ENCODE assay signal across 8 cellular contexts in genomic region chr5:1799602-1800469, GRCh38. TPM values are rescaled to one million over a fixed set of nuclear protein-coding genes. Genes with fewer than 3 reads are reported as not detected.
A peak's percentile ranks its signal among the peaks of the same experiment; 100 is the strongest.
DNase-seq lines count a peak whose midpoint lies in the region; ATAC-seq and TF ChIP-seq lines count a peak whose summit lies in the region.

Gene MRPL36, minus strand, starts transcription at chr5:1799837. Its CDS starts 902 bp downstream, at chr5:1798935.

- H3K36me3 ChIP-seq in esophagus squamous epithelium (peaks cover 8 to 53% (median 28%) of the 10 kb centered on the region in 3 donors), muscle layer of duodenum (ENCODE audit: control insufficient read depth in 1 of 2, insufficient read depth in 2 of 2, low read length in 2 of 2) (peaks cover 27 to 43% of the 10 kb centered on the region in 2 donors)

- TF ChIP-seq CTCF in LNCaP clone FGC (IDR thresholded peaks at IDR 0.05; ENCODE audit: control insufficient read depth, extremely low read depth, insufficient read depth): 0 out of 2 replicates have a peak, but pooled peaks have one; percentile 11
- TF ChIP-seq CTCF in esophagus squamous epithelium (IDR thresholded peaks at IDR 0.05): peak in 1 of 6 experiments; percentile 13

- intact Hi-C loops in esophagus squamous epithelium (cut with DNase I): no loop called here

- H3K27ac ChIP-seq in esophagus squamous epithelium (peak within 1 kb of the TSS; percentile 91 to 93 (median 92)), muscle layer of duodenum (ENCODE audit: low read length) (peak within 1 kb of the TSS; percentile 94)

- DNase-seq in DMS53 (lab: John Stamatoyannopoulos, UW): peak; percentile 99
- peak; percentile 62 for DNase-seq in LNCaP clone FGC (ENCODE audit: low read depth)
- DNase-seq in RPMI7951 (ENCODE audit: low read depth): peak; percentile 86
- peak; percentile 90 for DNase-seq in activated T-helper 1 cell treated with Interleukin-2 at 50 U/mL for 16 hours (ENCODE audit: low read depth)
- DNase-seq in esophagus squamous epithelium (lab: John Stamatoyannopoulos, UW): peak; percentile 72
- peak; percentile 85 for DNase-seq in stimulated activated CD8-positive, alpha-beta memory T cell treated with anti-CD3 and anti-CD28 coated beads, Interleukin-7, amount 100 ng/mL, for 24 hours (ENCODE audit: low read depth)

- H3K4me1 ChIP-seq in esophagus squamous epithelium: peaks cover 9 to 68% (median 14%) of the 10 kb centered on the region in 3 donors
- H3K4me1 ChIP-seq in muscle layer of duodenum (ENCODE audit: control insufficient read depth in 1 of 2, insufficient read depth in 2 of 2, low read length in 2 of 2): peaks cover 0 to 23% of the 10 kb centered on the region in 2 donors

- 0 to 3% methylated on average over 32 to 33 of the region's 68 CpGs for WGBS in esophagus squamous epithelium, 2 donors

- peak; percentile 52 for ATAC-seq in GM21786 (IDR thresholded peaks at IDR 0.05; ENCODE audit: unreplicated experiment)

- H3K4me3 ChIP-seq in LNCaP clone FGC (ENCODE audit: low read depth, low read length) (peak within 1 kb of the TSS; percentile 83), esophagus squamous epithelium (peak within 1 kb of the TSS; percentile 90 to 97 (median 94)), muscle layer of duodenum (ENCODE audit: low read depth in 1 of 2, low read length in 2 of 2) (peak within 1 kb of the TSS; percentile 89 to 96)

- TF ChIP-seq POLR2A in esophagus squamous epithelium (IDR thresholded peaks at IDR 0.05): peak in 3 of 4 donors; percentile 77 to 94 (median 85)

- no peaks in the 10 kb centered on the region for H3K27me3 ChIP-seq in esophagus squamous epithelium
- no peaks in the 10 kb centered on the region for H3K27me3 ChIP-seq in muscle layer of duodenum (ENCODE audit: low read depth, low read length)

- H3K9me3 ChIP-seq in esophagus squamous epithelium (no peaks in the 10 kb centered on the region), muscle layer of duodenum (ENCODE audit: control insufficient read depth in 1 of 2, low read length in 2 of 2) (no peaks in the 10 kb centered on the region)

RNA-seq across cellular contexts. Expression of gene MRPL36, which starts in this region (rescaled TPM):
- total RNA-seq in RPMI7951 (2014; rRNA removed; shearing (Covaris generic)): 81.1 TPM in 2 replicates
- 10 to 100 TPM; 44.6 to 54.9 (median 49.3) TPM for total RNA-seq in esophagus squamous epithelium

Comparison
In these comparisons a context has a peak if more than half of its experiments do, and no peak if none do; other contexts are left out.
1. Peak in every context shown above with its lines: DNase-seq, ATAC-seq, H3K4me3 ChIP-seq and H3K27ac ChIP-seq.